ENCODE assay signal across 8 cellular contexts in the genomic region with DNA sequence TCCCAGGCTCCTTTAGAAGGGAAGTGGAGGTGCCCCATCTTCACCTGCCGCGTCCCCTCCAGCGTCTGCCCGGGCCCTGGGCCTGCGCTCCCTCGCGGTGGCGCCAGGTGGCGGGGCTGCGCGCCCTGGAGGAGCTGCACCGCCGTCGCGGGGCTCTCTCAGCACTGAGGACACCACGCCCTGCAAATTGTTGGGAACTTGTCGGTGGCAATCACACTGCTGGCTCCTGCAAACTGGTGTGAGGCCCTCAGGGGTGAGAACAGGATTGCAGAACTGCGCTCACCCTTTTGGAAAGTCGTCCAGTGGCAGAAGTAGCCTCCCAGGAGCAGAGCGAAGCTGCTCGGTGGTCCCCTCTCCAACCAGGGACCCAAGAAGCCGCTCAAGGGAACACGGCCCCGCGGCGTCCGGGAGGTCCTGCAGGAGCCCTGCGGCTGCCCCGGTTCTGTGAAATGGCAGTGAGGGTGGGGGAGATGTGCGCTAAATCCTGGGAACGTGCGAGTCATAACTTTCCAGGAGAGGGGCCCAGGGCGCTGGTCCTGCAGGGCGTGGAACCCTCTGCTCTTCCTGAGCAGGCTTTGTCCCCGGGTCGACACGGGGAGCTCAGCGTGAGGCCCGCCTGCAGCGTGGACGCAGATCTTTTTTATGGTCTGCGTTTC. TPM values are rescaled to one million over a fixed set of nuclear protein-coding genes. Genes with fewer than 3 reads are reported as not detected.
A peak's percentile ranks its signal among the peaks of the same experiment; 100 is the strongest.
DNase-seq lines count a peak whose midpoint lies in the region; ATAC-seq and TF ChIP-seq lines count a peak whose summit lies in the region.

No MANE protein-coding gene starts in this region.

- intact Hi-C loops in esophagus muscularis mucosa (cut with DNase I), result loop anchor here (2.0 to 10.0 kb wide), 2 partner anchors 89 to 337 kb away; a partner anchor contains a TSS

- H3K36me3 ChIP-seq in BE2C (no peaks in the 10 kb centered on the region), esophagus muscularis mucosa (peaks cover 0 to 7% (median 0%) of the 10 kb centered on the region in 4 donors), muscle layer of colon (ENCODE audit: insufficient read depth, low read length) (no peaks in the 10 kb centered on the region)

- peaks cover 42% of the 10 kb centered on the region for H3K27me3 ChIP-seq in BE2C
- H3K27me3 ChIP-seq in esophagus muscularis mucosa, result peaks cover 0 to 40% (median 4%) of the 10 kb centered on the region in 4 donors
- no peaks in the 10 kb centered on the region for H3K27me3 ChIP-seq in muscle layer of colon (ENCODE audit: control insufficient read depth in 1 of 2, insufficient read depth in 2 of 2, low read length in 2 of 2)

- TF ChIP-seq CTCF in BE2C (IDR thresholded peaks at IDR 0.05; ENCODE audit: low read depth, low read length) (peak; percentile 87), esophagus muscularis mucosa (IDR thresholded peaks at IDR 0.05) (peak; percentile 84 to 94 (median 91))

- DNase-seq in BE2C (peak; percentile 79), NOMO-1 (lab: John Stamatoyannopoulos, UW; ENCODE audit: unreplicated experiment in 2 of 2) (peak; percentile 84 to 90), activated T-cell treated with anti-CD3 and anti-CD28 coated beads for 1 hour (ENCODE audit: low read depth) (peak; percentile 54), esophagus muscularis mucosa (ENCODE audit: extremely low spot score) (no peak)
- DNase-seq in stimulated activated CD8-positive, alpha-beta memory T cell treated with anti-CD3 and anti-CD28 coated beads, Interleukin-7, amount 100 ng/mL, for 4 hours (ENCODE audit: low read depth in 2 of 2), result peak; percentile 26 to 30

- H3K4me3 ChIP-seq in BE2C (ENCODE audit: low read depth, low read length) (peak overlapping the region; percentile 59), esophagus muscularis mucosa (peak overlapping the region; percentile 59 to 82 (median 70)), muscle layer of colon (ENCODE audit: low read depth in 1 of 2, low read length in 2 of 2) (peak overlapping the region; percentile 84 to 91)

- peak; percentile 71 for ATAC-seq in GM18909 (IDR thresholded peaks at IDR 0.05; ENCODE audit: poor library complexity, unreplicated experiment)
- ATAC-seq in HG03139 (IDR thresholded peaks at IDR 0.05; ENCODE audit: unreplicated experiment), result peak; percentile 62

- TF ChIP-seq EP300 in esophagus muscularis mucosa (IDR thresholded peaks at IDR 0.05), result no peak

- WGBS in esophagus muscularis mucosa, result 8% methylated on average over 23 of the region's 42 CpGs

- no peak for TF ChIP-seq POLR2A in esophagus muscularis mucosa (IDR thresholded peaks at IDR 0.05; ENCODE audit: low read depth)

- H3K9ac ChIP-seq in muscle layer of colon (ENCODE audit: low read length), result peak overlapping the region; percentile 52

- peak overlapping the region; percentile 63 to 82 (median 72) for H3K27ac ChIP-seq in esophagus muscularis mucosa (replicated peaks in 1 of 4)
- no peak overlapping the region for H3K27ac ChIP-seq in muscle layer of colon (ENCODE audit: low read depth, low read length)

- H3K4me1 ChIP-seq in BE2C, result no peaks in the 10 kb centered on the region
- peaks cover 4 to 48% (median 30%) of the 10 kb centered on the region in 4 donors for H3K4me1 ChIP-seq in esophagus muscularis mucosa
- peaks cover 4% of the 10 kb centered on the region for H3K4me1 ChIP-seq in muscle layer of colon (ENCODE audit: insufficient read depth, low read length)

- H3K9me3 ChIP-seq in BE2C (no peaks in the 10 kb centered on the region), esophagus muscularis mucosa (no peaks in the 10 kb centered on the region), muscle layer of colon (ENCODE audit: low read length) (no peaks in the 10 kb centered on the region)

RNA-seq across cellular contexts. Expression of a gene that starts 1.0 kb away (rescaled TPM):
- 0.09 TPM for polyA plus RNA-seq in BE2C (2012; ENCODE audit: insufficient read depth, insufficient read length, low read depth)
- total RNA-seq in esophagus muscularis mucosa, result 10 to 100 TPM; 11.3 to 18.0 (median 15.4) TPM

RNA-seq across cellular contexts. Expression of a gene that starts 38.5 kb away (rescaled TPM):
- not detected for polyA plus RNA-seq in BE2C (2012; ENCODE audit: insufficient read depth, insufficient read length, low read depth)
- total RNA-seq in esophagus muscularis mucosa, result 100 to 1,000 TPM in 1 of 4 donors, 10 to 100 TPM in 3; 36.7 to 131 (median 59.4) TPM
